In genomic region chrX:34063616-34064015, GRCh38 we compare ENCODE assay signal across 26 cellular contexts.
"Had no signal": no experiment of that assay in that cellular context is flagged by ENCODE, and none has a peak within 500 bp of the region (broad histone marks: within the 10 kb centered on the region; RNA-seq: fewer than 3 reads in every experiment).

No MANE protein-coding gene starts in this region.

- H3K27ac Mint-ChIP-seq: memory B cell; naive thymus-derived CD8-positive, alpha-beta T cell; nephron; progenitor cell of endocrine pancreas; stimulated activated naive B cell treated with anti-CD40 and anti-IgM and Interleukin-4, amounts not matched to agents 10 μg/mL and 1 μg/mL and 100 μg/mL, for 72 hours had no signal

- H3K4me3 ChIP-seq: left ventricle myocardium inferior, lung, skin epidermis, stomach, testis, thyroid gland, transverse colon, upper lobe of left lung, vagina had no signal

- H3K27me3 ChIP-seq: neutrophil, stomach, testis, thyroid gland, transverse colon, upper lobe of left lung, vagina had no signal

- H3K4me1 ChIP-seq: left ventricle myocardium inferior, stomach, testis, thyroid gland, transverse colon, upper lobe of left lung, vagina had no signal

- H3K36me3 ChIP-seq: left ventricle myocardium inferior, neutrophil, stomach, thyroid gland, transverse colon, upper lobe of left lung, vagina had no signal

- H3K27ac ChIP-seq: left ventricle myocardium inferior, neutrophil, skin epidermis, stomach, testis, thyroid gland, transverse colon, upper lobe of left lung, vagina had no signal

- H3K4me3 Mint-ChIP-seq: memory B cell; naive thymus-derived CD8-positive, alpha-beta T cell; nephron; neural crest cell; stimulated activated naive B cell treated with anti-CD40 and anti-IgM and Interleukin-4, amounts not matched to agents 10 μg/mL and 1 μg/mL and 100 μg/mL, for 72 hours had no signal

- H3K9me3 ChIP-seq: left ventricle myocardium inferior, neutrophil, stomach, testis, thyroid gland, transverse colon, upper lobe of left lung, vagina had no signal

- H3K27me3 Mint-ChIP-seq: memory B cell; naive thymus-derived CD8-positive, alpha-beta T cell; progenitor cell of endocrine pancreas; stimulated activated naive B cell treated with anti-CD40 and anti-IgM and Interleukin-4, amounts not matched to agents 10 μg/mL and 1 μg/mL and 100 μg/mL, for 72 hours had no signal

- DNase-seq: islet precursor cell; left ventricle myocardium inferior; naive thymus-derived CD8-positive, alpha-beta T cell; occipital lobe; retina; right cardiac atrium; stimulated activated CD4-positive, alpha-beta T cell treated with anti-CD3 and anti-CD28 coated beads, Interleukin-12 subunit alpha, Interleukin-12 subunit beta, amount 100 ng/mL, for 4 hours; stimulated activated CD4-positive, alpha-beta T cell treated with anti-CD3 and anti-CD28 coated beads, Interleukin-15, amount 100 ng/mL, for 24 hours; stimulated activated CD4-positive, alpha-beta T cell treated with anti-CD3 and anti-CD28 coated beads, Interleukin-2, amount 100 ng/mL, for 24 hours; stimulated activated CD4-positive, alpha-beta T cell treated with anti-CD3 and anti-CD28 coated beads, Interleukin-4, amount 100 ng/mL, for 1 hour; stimulated activated naive B cell treated with anti-CD40 and anti-IgM and Interleukin-4, amounts not matched to agents 10 μg/mL and 1 μg/mL and 100 μg/mL, for 72 hours; stimulated activated naive CD8-positive, alpha-beta T cell treated with anti-CD3 and anti-CD28 coated beads, Interleukin-15, Interleukin-2, amounts not matched to agents 100 U/mL and 50 U/mL, for 24 hours; stomach; testis; thyroid gland; transverse colon; upper lobe of left lung had no signal

- H3K4me1 Mint-ChIP-seq: memory B cell; naive thymus-derived CD8-positive, alpha-beta T cell; nephron; neural crest cell; stimulated activated naive B cell treated with anti-CD40 and anti-IgM and Interleukin-4, amounts not matched to agents 10 μg/mL and 1 μg/mL and 100 μg/mL, for 72 hours had no signal

- ATAC-seq: naive thymus-derived CD8-positive, alpha-beta T cell; right cardiac atrium; sciatic nerve; stimulated activated naive B cell treated with anti-CD40 and anti-IgM and Interleukin-4, amounts not matched to agents 10 μg/mL and 1 μg/mL and 100 μg/mL, for 72 hours; stimulated activated naive CD8-positive, alpha-beta T cell treated with anti-CD3 and anti-CD28 coated beads, Interleukin-15, Interleukin-2, amounts not matched to agents 100 U/mL and 50 U/mL, for 24 hours had no signal

- H3K36me3 Mint-ChIP-seq: memory B cell; naive thymus-derived CD8-positive, alpha-beta T cell; stimulated activated naive B cell treated with anti-CD40 and anti-IgM and Interleukin-4, amounts not matched to agents 10 μg/mL and 1 μg/mL and 100 μg/mL, for 72 hours had no signal

- H3K9me3 Mint-ChIP-seq: memory B cell had no signal
